Comparison of ENCODE assay signal across 19 cellular contexts in genomic region chr7:82325416-82325815, GRCh38.
"Had no signal": no experiment of that assay in that cellular context is flagged by ENCODE, and none has a peak within 500 bp of the region (broad histone marks: within the 10 kb centered on the region; RNA-seq: fewer than 3 reads in every experiment).

No MANE protein-coding gene starts in this region.

- ATAC-seq: activated naive CD8-positive, alpha-beta T cell treated with anti-CD3 and anti-CD28 coated beads, Interleukin-2, amount 50 U/mL, for 24 hours; activated T-cell treated with anti-CD3 and anti-CD28 coated beads, Interleukin-2, amount 50 U/mL, for 4 hours; right cardiac atrium; stimulated activated naive CD8-positive, alpha-beta T cell treated with anti-CD3 and anti-CD28 coated beads, Interleukin-15, Interleukin-2, amounts not matched to agents 100 U/mL and 50 U/mL, for 24 hours had no signal

- H2AFZ ChIP-seq: hepatocyte had no signal

- DNase-seq: activated CD4-positive, alpha-beta T cell treated with anti-CD3 and anti-CD28 coated beads, Interleukin-2, amount 10 ng/mL, durations not matched to agents 24 days and 14 days; activated CD8-positive, alpha-beta memory T cell treated with anti-CD3 and anti-CD28 coated beads, Interleukin-2, amount 50 U/mL, for 4 hours; activated effector memory CD4-positive, alpha-beta T cell treated with Interleukin-2 at 50 U/mL for 16 hours; activated naive CD4-positive, alpha-beta T cell treated with anti-CD3 and anti-CD28 coated beads, Interleukin-2, amount 10 ng/mL, durations not matched to agents 7 days and 5 days; activated naive CD8-positive, alpha-beta T cell treated with anti-CD3 and anti-CD28 coated beads, Interleukin-2, amount 50 U/mL, for 24 hours; activated T-cell treated with anti-CD3 and anti-CD28 coated beads, Interleukin-2, amount 50 U/mL, for 4 hours; cerebellar nuclear complex; cortex of kidney; effector CD4-positive, alpha-beta T cell; nephron progenitor cell; occipital lobe; right cardiac atrium; stimulated activated naive CD8-positive, alpha-beta T cell treated with anti-CD3 and anti-CD28 coated beads, Interleukin-15, Interleukin-2, amounts not matched to agents 100 U/mL and 50 U/mL, for 24 hours; substantia nigra; T1000; tibial artery had no signal

- H3K9me3 ChIP-seq: ascending aorta, tibial artery had no signal

- H3K27me3 ChIP-seq: ascending aorta, hepatocyte, tibial artery had no signal

- H3K4me1 ChIP-seq: ascending aorta, tibial artery had no signal

- H3K36me3 ChIP-seq: ascending aorta, tibial artery had no signal

- H3K79me2 ChIP-seq: hepatocyte had no signal

- H3K4me3 ChIP-seq: ascending aorta, hepatocyte, skin epidermis, tibial artery had no signal

- H3K4me2 ChIP-seq: hepatocyte had no signal

- H3K27ac ChIP-seq: ascending aorta, hepatocyte, skin epidermis, tibial artery had no signal
